8 cellular contexts compared by ENCODE assay signal in genomic region chr5:31824886-31825774, GRCh38.
A peak's percentile ranks its signal among the peaks of the same experiment; 100 is the strongest.
DNase-seq lines count a peak whose midpoint lies in the region; ATAC-seq and TF ChIP-seq lines count a peak whose summit lies in the region.

No MANE protein-coding gene starts in this region.

- H3K27me3 ChIP-seq in esophagus muscularis mucosa: peaks cover 0 to 6% (median 0%) of the 10 kb centered on the region in 4 donors
- no peaks in the 10 kb centered on the region for H3K27me3 ChIP-seq in uterus

- H3K4me3 ChIP-seq in esophagus muscularis mucosa (no peak overlapping the region), uterus (no peak overlapping the region)

- CTCF ChIA-PET in activated CD4-positive, alpha-beta memory T cell treated with anti-CD3 and anti-CD28 coated beads for 36 hours (lab: Charles Lee): interaction anchor here (0.8 to 3.1 kb wide), 4 partner anchors 251 to 268 kb away, joined by 3 to 24 read pairs (median 4); no protein-coding TSS in a partner anchor

- H3K4me3 Mint-ChIP-seq in activated CD4-positive, alpha-beta memory T cell treated with anti-CD3 and anti-CD28 coated beads for 36 hours: no peak overlapping the region
- no peak overlapping the region for H3K4me3 Mint-ChIP-seq in natural killer cell

- ATAC-seq in HG02642 (IDR thresholded peaks at IDR 0.05; ENCODE audit: poor library complexity, unreplicated experiment): peak; percentile 50
- ATAC-seq in natural killer cell: peak; percentile 66 to 94 (median 74)
- no peak for ATAC-seq in GM19397 (IDR thresholded peaks at IDR 0.05; ENCODE audit: unreplicated experiment)

- H3K36me3 ChIP-seq in esophagus muscularis mucosa (no peaks in the 10 kb centered on the region), uterus (no peaks in the 10 kb centered on the region)

- H3K27me3 Mint-ChIP-seq in activated CD4-positive, alpha-beta memory T cell treated with anti-CD3 and anti-CD28 coated beads for 36 hours: peaks cover 7% of the 10 kb centered on the region
- peaks cover 16 to 21% of the 10 kb centered on the region in 2 donors for H3K27me3 Mint-ChIP-seq in natural killer cell (ENCODE audit: low read depth in 2 of 2)

- no peaks in the 10 kb centered on the region for H3K4me1 Mint-ChIP-seq in activated CD4-positive, alpha-beta memory T cell treated with anti-CD3 and anti-CD28 coated beads for 36 hours (ENCODE audit: low read depth)
- H3K4me1 Mint-ChIP-seq in natural killer cell: peaks cover 0 to 7% of the 10 kb centered on the region in 2 donors

- no peak overlapping the region for H3K27ac ChIP-seq in esophagus muscularis mucosa (replicated peaks in 1 of 4)
- no peak overlapping the region for H3K27ac ChIP-seq in uterus

- WGBS in esophagus muscularis mucosa: 36% methylated on average over 11 of the region's 11 CpGs

- intact Hi-C loops in activated CD4-positive, alpha-beta memory T cell treated with anti-CD3 and anti-CD28 coated beads for 36 hours (cut with micrococcal nuclease): loop anchor here (1.0 kb wide), 2 partner anchors 251 to 268 kb away; no protein-coding TSS in a partner anchor
- intact Hi-C loops in esophagus muscularis mucosa (cut with DNase I) (loop anchor here (2.0 to 10.0 kb wide), 3 partner anchors 250 to 510 kb away; no protein-coding TSS in a partner anchor), natural killer cell (cut with micrococcal nuclease) (loop anchor here (1.0 kb wide), 2 partner anchors 251 to 268 kb away; no protein-coding TSS in a partner anchor), uterus (cut with DNase I; ENCODE audit: low total_unique reads) (no loop called here)

- H3K4me1 ChIP-seq in esophagus muscularis mucosa (peaks cover 0 to 7% (median 0%) of the 10 kb centered on the region in 4 donors), uterus (no peaks in the 10 kb centered on the region)

- POLR2A ChIA-PET in activated CD4-positive, alpha-beta memory T cell treated with anti-CD3 and anti-CD28 coated beads for 36 hours (lab: Charles Lee): no interaction called here

- no peaks in the 10 kb centered on the region for H3K36me3 Mint-ChIP-seq in activated CD4-positive, alpha-beta memory T cell treated with anti-CD3 and anti-CD28 coated beads for 36 hours
- H3K36me3 Mint-ChIP-seq in natural killer cell: no peaks in the 10 kb centered on the region

- no peak for TF ChIP-seq EP300 in esophagus muscularis mucosa (IDR thresholded peaks at IDR 0.05)

- TF ChIP-seq CTCF in esophagus muscularis mucosa (IDR thresholded peaks at IDR 0.05) (peak; percentile 64 to 67 (median 65)), natural killer cell (IDR thresholded peaks at IDR 0.05) (peak; percentile 41), uterus (IDR thresholded peaks at IDR 0.05) (peak; percentile 63 to 81 (median 76))

- H3K27ac Mint-ChIP-seq in activated CD4-positive, alpha-beta memory T cell treated with anti-CD3 and anti-CD28 coated beads for 36 hours: no peak overlapping the region
- no peak overlapping the region for H3K27ac Mint-ChIP-seq in natural killer cell

- no peak for TF ChIP-seq POLR2A in esophagus muscularis mucosa (IDR thresholded peaks at IDR 0.05; ENCODE audit: low read depth)
- TF ChIP-seq POLR2A in uterus (IDR thresholded peaks at IDR 0.05): no peak

- peaks cover 8% of the 10 kb centered on the region for H3K9me3 Mint-ChIP-seq in activated CD4-positive, alpha-beta memory T cell treated with anti-CD3 and anti-CD28 coated beads for 36 hours
- H3K9me3 Mint-ChIP-seq in natural killer cell: no peaks in the 10 kb centered on the region

- H3K9me3 ChIP-seq in esophagus muscularis mucosa (peaks cover 0 to 14% (median 6%) of the 10 kb centered on the region in 4 donors), uterus (peaks cover 0 to 6% of the 10 kb centered on the region in 2 donors)

- peak; percentile 61 for DNase-seq in DMS53 (lab: John Stamatoyannopoulos, UW)
- peak; percentile 24 for DNase-seq in NCI-H446 treated with DMSO at 0.1 percent for 48 hours (lab: John Stamatoyannopoulos, UW)
- DNase-seq in activated CD4-positive, alpha-beta memory T cell treated with anti-CD3 and anti-CD28 coated beads for 36 hours: peak; percentile 37
- DNase-seq in esophagus muscularis mucosa (ENCODE audit: extremely low spot score): no peak
- DNase-seq in natural killer cell: no peak
- peak; percentile 58 to 59 for DNase-seq in uterus

Comparison
In these comparisons a context has a peak if more than half of its experiments do, and no peak if none do; other contexts are left out.
1. DNase-seq: peak in DMS53 (single experiment), NCI-H446 treated with DMSO at 0.1 percent for 48 hours (single experiment), activated CD4-positive, alpha-beta memory T cell treated with anti-CD3 and anti-CD28 coated beads for 36 hours (single experiment) and uterus (2 of 2); none in esophagus muscularis mucosa (single experiment) and natural killer cell (single experiment).
2. Peak in every context shown above with its lines, with median percentiles within 50 percentile points of each other: CTCF ChIP-seq.